8 cellular contexts compared by ENCODE assay signal in genomic region chr15:63474810-63475316, GRCh38. TPM values are rescaled to one million over a fixed set of nuclear protein-coding genes. Genes with fewer than 3 reads are reported as not detected.
A peak's percentile ranks its signal among the peaks of the same experiment; 100 is the strongest.
DNase-seq lines count a peak whose midpoint lies in the region; ATAC-seq lines count a peak whose summit lies in the region.

No MANE protein-coding gene starts in this region.

- no peaks in the 10 kb centered on the region for H3K79me2 ChIP-seq in Karpas-422 (ENCODE audit: low read length)

- H3K4me1 Mint-ChIP-seq in dendritic cell treated with granulocyte-macrophage colony-stimulating factor and Interleukin-4, amounts not matched to agents 40 ng/mL and 50 ng/mL, for 4 days (ENCODE audit: low read depth), result peaks cover 72% of the 10 kb centered on the region

- peak overlapping the region; percentile 81 for H3K27ac Mint-ChIP-seq in dendritic cell treated with granulocyte-macrophage colony-stimulating factor and Interleukin-4, amounts not matched to agents 40 ng/mL and 50 ng/mL, for 4 days

- peak; percentile 64 for ATAC-seq in GM21576 (IDR thresholded peaks at IDR 0.05; ENCODE audit: unreplicated experiment)

- H3K36me3 Mint-ChIP-seq in dendritic cell treated with granulocyte-macrophage colony-stimulating factor and Interleukin-4, amounts not matched to agents 40 ng/mL and 50 ng/mL, for 4 days (ENCODE audit: low read depth), result no peaks in the 10 kb centered on the region

- H3K27ac ChIP-seq in Karpas-422 (ENCODE audit: low read length) (no peak overlapping the region), thymus (ENCODE audit: low read depth) (peak overlapping the region; percentile 46)

- H3K27me3 ChIP-seq in Karpas-422 (ENCODE audit: low read length) (no peaks in the 10 kb centered on the region), thymus (ENCODE audit: control insufficient read depth, insufficient read depth) (no peaks in the 10 kb centered on the region)

- no peaks in the 10 kb centered on the region for H3K27me3 Mint-ChIP-seq in dendritic cell treated with granulocyte-macrophage colony-stimulating factor and Interleukin-4, amounts not matched to agents 40 ng/mL and 50 ng/mL, for 4 days

- DNase-seq in DMS 273 (lab: John Stamatoyannopoulos, UW; ENCODE audit: unreplicated experiment), result peak; percentile 9
- DNase-seq in DMS 273 treated with DMSO at 0.1 percent for 48 hours (lab: John Stamatoyannopoulos, UW), result no peak
- DNase-seq in Karpas-422, result peak; percentile 72
- DNase-seq in DMS153 (lab: John Stamatoyannopoulos, UW), result no peak
- DNase-seq in stimulated activated CD4-positive, alpha-beta T cell treated with anti-CD3 and anti-CD28 coated beads, Interleukin-15, amount 100 ng/mL, for 24 hours, result no peak

- no peaks in the 10 kb centered on the region for H3K9me3 Mint-ChIP-seq in dendritic cell treated with granulocyte-macrophage colony-stimulating factor and Interleukin-4, amounts not matched to agents 40 ng/mL and 50 ng/mL, for 4 days

- peaks cover 23% of the 10 kb centered on the region for H3K4me1 ChIP-seq in Karpas-422 (ENCODE audit: low read length)
- H3K4me1 ChIP-seq in thymus (ENCODE audit: control insufficient read depth, insufficient read depth, low read length), result peaks cover 12% of the 10 kb centered on the region

- H3K36me3 ChIP-seq in Karpas-422 (ENCODE audit: insufficient read depth, low read length) (no peaks in the 10 kb centered on the region), thymus (ENCODE audit: control insufficient read depth, insufficient read depth) (no peaks in the 10 kb centered on the region)

- H4K20me1 ChIP-seq in Karpas-422 (ENCODE audit: insufficient read depth, low read depth, low read length), result no peaks in the 10 kb centered on the region

- H3K4me3 ChIP-seq in Karpas-422 (ENCODE audit: low read length) (no peak overlapping the region), thymus (ENCODE audit: low read length) (no peak overlapping the region)

- H3K4me2 ChIP-seq in Karpas-422 (ENCODE audit: low read depth, low read length, poor library complexity, severe bottlenecking), result peak overlapping the region; percentile 13

- H3K9me2 ChIP-seq in Karpas-422 (replicated peaks; ENCODE audit: insufficient read depth, low read length), result no peaks in the 10 kb centered on the region

- WGBS in thymus, result 90% methylated on average over 9 of the region's 9 CpGs

- no peak overlapping the region for H3K4me3 Mint-ChIP-seq in dendritic cell treated with granulocyte-macrophage colony-stimulating factor and Interleukin-4, amounts not matched to agents 40 ng/mL and 50 ng/mL, for 4 days

- H3K9me3 ChIP-seq in Karpas-422 (ENCODE audit: low read length) (no peaks in the 10 kb centered on the region), thymus (ENCODE audit: control insufficient read depth) (no peaks in the 10 kb centered on the region)

- intact Hi-C loops in dendritic cell treated with granulocyte-macrophage colony-stimulating factor and Interleukin-4, amounts not matched to agents 40 ng/mL and 50 ng/mL, for 4 days (cut with micrococcal nuclease), result no loop called here

- no peak overlapping the region for H3K9ac ChIP-seq in Karpas-422 (ENCODE audit: low read length)

- no peak overlapping the region for H2AFZ ChIP-seq in Karpas-422 (ENCODE audit: low read length)

RNA-seq across cellular contexts. Expression of gene USP3, which starts 29.5 kb away (rescaled TPM):
- total RNA-seq in Karpas-422 (2014; rRNA removed; shearing (Covaris generic); ENCODE audit: low replicate concordance), result 15.4 and 16.8 TPM in 2 replicates
- polyA plus RNA-seq in thymus, result 57.6 TPM

Comparison
In these comparisons a context has a peak if more than half of its experiments do, and no peak if none do; other contexts are left out.
1. DNase-seq: peak in DMS 273 (single experiment) and Karpas-422 (single experiment); none in DMS 273 treated with DMSO at 0.1 percent for 48 hours (single experiment), DMS153 (single experiment) and stimulated activated CD4-positive, alpha-beta T cell treated with anti-CD3 and anti-CD28 coated beads, Interleukin-15, amount 100 ng/mL, for 24 hours (single experiment).